In the genomic region with DNA sequence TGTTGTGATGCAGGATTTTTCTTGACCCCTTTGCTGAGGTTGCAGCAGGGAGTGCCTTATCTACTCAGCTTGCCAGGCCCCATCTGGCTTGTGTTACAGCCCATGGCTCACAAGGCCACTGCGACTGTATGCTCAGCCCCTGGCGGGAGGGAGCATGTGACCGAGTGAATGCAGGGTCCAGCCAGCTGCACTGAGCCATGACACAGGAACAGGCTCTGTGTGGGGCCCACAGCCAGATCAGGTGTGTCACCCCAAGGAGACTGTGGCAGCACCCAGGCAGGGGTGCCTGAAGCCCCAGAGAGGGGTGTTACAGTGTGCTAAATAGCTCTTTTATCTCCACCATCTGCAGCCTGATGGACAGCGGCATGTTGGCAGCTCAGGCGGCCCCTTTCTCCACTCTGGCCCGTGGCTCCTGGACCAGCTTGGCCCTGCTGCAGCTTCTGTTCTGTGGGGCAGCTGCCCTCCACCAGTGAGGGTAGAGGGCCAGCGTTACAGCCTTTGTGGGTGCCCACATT, we compare ENCODE assay signal across 12 cellular contexts. TPM values are rescaled to one million over a fixed set of nuclear protein-coding genes. Genes with fewer than 3 reads are reported as not detected.
DNase-seq lines count a peak whose midpoint lies in the region; ATAC-seq and TF ChIP-seq lines count a peak whose summit lies in the region.
"Had no signal": no experiment of that assay in that cellular context is flagged by ENCODE, and none has a peak within 500 bp of the region (broad histone marks: within the 10 kb centered on the region; RNA-seq: fewer than 3 reads in every experiment).

No MANE protein-coding gene starts in this region.

- intact Hi-C loops in Right ventricle myocardium inferior (cut with DNase I), result no loop called here

- peak overlapping the region in 1 of 2 experiments; percentile 98; a peak in 2 of 4 replicates for H3K27ac ChIP-seq in SK-N-SH (ENCODE audit: low read depth in 2 of 2, low read length in 1 of 2)

- TF ChIP-seq RAD21 in SK-N-SH (IDR thresholded peaks at IDR 0.05; ENCODE audit: low read length), result no peak; the same call in 1 of the 2 replicates

- H3K27ac Mint-ChIP-seq in nephron progenitor cell, result no peak overlapping the region
- H3K27ac Mint-ChIP-seq: stimulated activated naive CD8-positive, alpha-beta T cell treated with anti-CD3 and anti-CD28 coated beads, Interleukin-15, Interleukin-2, amounts not matched to agents 100 ng/mL and 50 ng/mL, for 24 hours had no signal

- H3K36me3 Mint-ChIP-seq in nephron progenitor cell (ENCODE audit: low read depth), result peaks cover 5% of the 10 kb centered on the region

- WGBS in SK-N-SH (ENCODE audit: low lambda C conversion rate), result 43% methylated on average over 3 of the region's 7 CpGs

- POLR2A ChIA-PET in SK-N-SH (lab: Yijun Ruan, JAX), result interaction anchor here (0.7 to 1.5 kb wide), 7 partner anchors 12 to 386 kb away, joined by 3 to 8 read pairs (median 4); partner anchors contain the start of gene UNC5B

- H3K4me3 ChIP-seq in AG10803 (ENCODE audit: low read length) (no peak overlapping the region), SK-N-SH (ENCODE audit: low read depth in 2 of 2, low read length in 1 of 2) (no peak overlapping the region)

- no peaks in the 10 kb centered on the region for H3K79me2 ChIP-seq in SK-N-SH (ENCODE audit: insufficient read depth)

- H2AFZ ChIP-seq in SK-N-SH (ENCODE audit: low read depth), result no peak overlapping the region

- no peaks in the 10 kb centered on the region for H3K9me2 ChIP-seq in SK-N-SH

- H3K36me3 ChIP-seq in SK-N-SH (replicated peaks in 1 of 2; ENCODE audit: control insufficient read depth in 1 of 2, insufficient read depth in 2 of 2, low read length in 1 of 2), result no peaks in the 10 kb centered on the region

- DNase-seq in AG10803 (ENCODE audit: low read depth), result peak; percentile 36
- peak; percentile 88 for DNase-seq in SK-N-SH
- DNase-seq in Right ventricle myocardium inferior (ENCODE audit: missing footprints), result peak; percentile 87
- DNase-seq in nephron progenitor cell, result peak; percentile 55
- no peak for DNase-seq in stimulated activated CD4-positive, alpha-beta T cell treated with anti-CD3 and anti-CD28 coated beads, Interleukin-15, amount 100 ng/mL, for 24 hours
- DNase-seq in NCI-H2227 treated with DMSO at 0.1 percent for 48 hours (lab: John Stamatoyannopoulos, UW), result no peak
- DNase-seq: ACHN; effector memory CD4-positive, alpha-beta T cell; NCI-H1694 had no signal

- H3K4me1 ChIP-seq in SK-N-SH (ENCODE audit: control insufficient read depth in 1 of 2, insufficient read depth in 2 of 2, low read depth in 1 of 2, low read length in 1 of 2), result peaks cover 6 to 43% of the 10 kb centered on the region in 2 experiments; a peak in 2 of 4 replicates

- H3K4me1 Mint-ChIP-seq in nephron progenitor cell, result peaks cover 57% of the 10 kb centered on the region

- no peak overlapping the region for H3K9ac ChIP-seq in SK-N-SH

- H3K9me3 ChIP-seq in SK-N-SH, result no peaks in the 10 kb centered on the region

- no peak overlapping the region for H3K4me3 Mint-ChIP-seq in nephron progenitor cell
- H3K4me3 Mint-ChIP-seq: stimulated activated naive CD8-positive, alpha-beta T cell treated with anti-CD3 and anti-CD28 coated beads, Interleukin-15, Interleukin-2, amounts not matched to agents 100 ng/mL and 50 ng/mL, for 24 hours had no signal

- peaks cover 7% of the 10 kb centered on the region for H3K27me3 Mint-ChIP-seq in nephron progenitor cell (ENCODE audit: low read depth, poor library complexity)
- H3K27me3 Mint-ChIP-seq: stimulated activated naive CD8-positive, alpha-beta T cell treated with anti-CD3 and anti-CD28 coated beads, Interleukin-15, Interleukin-2, amounts not matched to agents 100 ng/mL and 50 ng/mL, for 24 hours had no signal

- H4K20me1 ChIP-seq in SK-N-SH (ENCODE audit: insufficient read depth), result no peaks in the 10 kb centered on the region

- H3F3A ChIP-seq in SK-N-SH (replicated peaks; ENCODE audit: insufficient read depth), result no peaks in the 10 kb centered on the region

- no peak overlapping the region for H3K4me2 ChIP-seq in SK-N-SH

- ATAC-seq in Right ventricle myocardium inferior (peak; percentile 74), GM18907 (IDR thresholded peaks at IDR 0.05; ENCODE audit: unreplicated experiment) (no peak), HG02623 (IDR thresholded peaks at IDR 0.05; ENCODE audit: unreplicated experiment) (no peak)

- peak in 1 of 2 experiments; percentile 86; a peak in 2 of 4 replicates for TF ChIP-seq EP300 in SK-N-SH (IDR thresholded peaks at IDR 0.05; ENCODE audit: borderline replicate concordance in 1 of 2, low read depth in 1 of 2, low read length in 1 of 2)

- no peaks in the 10 kb centered on the region for H3K9me3 Mint-ChIP-seq in nephron progenitor cell
- H3K9me3 Mint-ChIP-seq: stimulated activated naive CD8-positive, alpha-beta T cell treated with anti-CD3 and anti-CD28 coated beads, Interleukin-15, Interleukin-2, amounts not matched to agents 100 ng/mL and 50 ng/mL, for 24 hours had no signal

- CTCF ChIA-PET in SK-N-SH (lab: Yijun Ruan, JAX), result interaction anchor here (0.6 to 2.9 kb wide), 5 partner anchors 9 to 429 kb away, joined by 3 to 27 read pairs (median 3); partner anchors contain the start of gene SLC29A3

- no peaks in the 10 kb centered on the region for H3K27me3 ChIP-seq in SK-N-SH (ENCODE audit: insufficient read depth)

- TF ChIP-seq CTCF in AG10803 (conservative IDR thresholded peaks at IDR 0.05; ENCODE audit: low read length), result no peak
- no peak for TF ChIP-seq CTCF in SK-N-SH (IDR thresholded peaks at IDR 0.05)
- no peak for TF ChIP-seq CTCF in nephron progenitor cell (IDR thresholded peaks at IDR 0.05)

TF ChIP-seq in SK-N-SH, 30 proteins besides CTCF, POLR2A, EP300 and RAD21 (continues in another document):
- TF ChIP-seq, protein P1, sequence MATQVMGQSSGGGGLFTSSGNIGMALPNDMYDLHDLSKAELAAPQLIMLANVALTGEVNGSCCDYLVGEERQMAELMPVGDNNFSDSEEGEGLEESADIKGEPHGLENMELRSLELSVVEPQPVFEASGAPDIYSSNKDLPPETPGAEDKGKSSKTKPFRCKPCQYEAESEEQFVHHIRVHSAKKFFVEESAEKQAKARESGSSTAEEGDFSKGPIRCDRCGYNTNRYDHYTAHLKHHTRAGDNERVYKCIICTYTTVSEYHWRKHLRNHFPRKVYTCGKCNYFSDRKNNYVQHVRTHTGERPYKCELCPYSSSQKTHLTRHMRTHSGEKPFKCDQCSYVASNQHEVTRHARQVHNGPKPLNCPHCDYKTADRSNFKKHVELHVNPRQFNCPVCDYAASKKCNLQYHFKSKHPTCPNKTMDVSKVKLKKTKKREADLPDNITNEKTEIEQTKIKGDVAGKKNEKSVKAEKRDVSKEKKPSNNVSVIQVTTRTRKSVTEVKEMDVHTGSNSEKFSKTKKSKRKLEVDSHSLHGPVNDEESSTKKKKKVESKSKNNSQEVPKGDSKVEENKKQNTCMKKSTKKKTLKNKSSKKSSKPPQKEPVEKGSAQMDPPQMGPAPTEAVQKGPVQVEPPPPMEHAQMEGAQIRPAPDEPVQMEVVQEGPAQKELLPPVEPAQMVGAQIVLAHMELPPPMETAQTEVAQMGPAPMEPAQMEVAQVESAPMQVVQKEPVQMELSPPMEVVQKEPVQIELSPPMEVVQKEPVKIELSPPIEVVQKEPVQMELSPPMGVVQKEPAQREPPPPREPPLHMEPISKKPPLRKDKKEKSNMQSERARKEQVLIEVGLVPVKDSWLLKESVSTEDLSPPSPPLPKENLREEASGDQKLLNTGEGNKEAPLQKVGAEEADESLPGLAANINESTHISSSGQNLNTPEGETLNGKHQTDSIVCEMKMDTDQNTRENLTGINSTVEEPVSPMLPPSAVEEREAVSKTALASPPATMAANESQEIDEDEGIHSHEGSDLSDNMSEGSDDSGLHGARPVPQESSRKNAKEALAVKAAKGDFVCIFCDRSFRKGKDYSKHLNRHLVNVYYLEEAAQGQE (IDR thresholded peaks at IDR 0.05; ENCODE audit: low read depth, low read length), result no peak
- no peak for TF ChIP-seq SIN3A (IDR thresholded peaks at IDR 0.05; ENCODE audit: borderline replicate concordance, low read depth, low read length)
- TF ChIP-seq TCF12 (IDR thresholded peaks at IDR 0.05), result peak; percentile 49; the same call in 1 of the 2 replicates
- TF ChIP-seq ZBTB33 (IDR thresholded peaks at IDR 0.05; ENCODE audit: borderline replicate concordance, low read depth), result no peak
- TF ChIP-seq, protein P2, sequence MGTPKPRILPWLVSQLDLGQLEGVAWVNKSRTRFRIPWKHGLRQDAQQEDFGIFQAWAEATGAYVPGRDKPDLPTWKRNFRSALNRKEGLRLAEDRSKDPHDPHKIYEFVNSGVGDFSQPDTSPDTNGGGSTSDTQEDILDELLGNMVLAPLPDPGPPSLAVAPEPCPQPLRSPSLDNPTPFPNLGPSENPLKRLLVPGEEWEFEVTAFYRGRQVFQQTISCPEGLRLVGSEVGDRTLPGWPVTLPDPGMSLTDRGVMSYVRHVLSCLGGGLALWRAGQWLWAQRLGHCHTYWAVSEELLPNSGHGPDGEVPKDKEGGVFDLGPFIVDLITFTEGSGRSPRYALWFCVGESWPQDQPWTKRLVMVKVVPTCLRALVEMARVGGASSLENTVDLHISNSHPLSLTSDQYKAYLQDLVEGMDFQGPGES (IDR thresholded peaks at IDR 0.05; ENCODE audit: low read depth, low read length), result no peak
- no peak for TF ChIP-seq NFIC (IDR thresholded peaks at IDR 0.05; ENCODE audit: borderline replicate concordance)
- no peak for TF ChIP-seq SMC3 (IDR thresholded peaks at IDR 0.05; ENCODE audit: low read depth, low read length)
- TF ChIP-seq MEF2A (IDR thresholded peaks at IDR 0.05; ENCODE audit: borderline replicate concordance, low read depth), result no peak

RNA-seq across cellular contexts. Expression of gene PCBD1, which starts 2.6 kb away (rescaled TPM):
- polyA plus RNA-seq in SK-N-SH (2012; rRNA removed), result 95.9 and 112 TPM in 2 replicates
- polyA plus RNA-seq in SK-N-SH (2012; cell fraction: cytosol; rRNA removed), result 90.1 and 107 TPM in 2 replicates
- polyA plus RNA-seq in SK-N-SH (2012; cell fraction: nucleus; rRNA removed), result 30.8 and 34.7 TPM in 2 replicates
- 155 TPM for total RNA-seq in Right ventricle myocardium inferior

Comparison
In these comparisons a context has a peak if more than half of its experiments do, and no peak if none do; other contexts are left out.
1. DNase-seq: peak in AG10803 (single experiment), SK-N-SH (single experiment), Right ventricle myocardium inferior (single experiment) and nephron progenitor cell (single experiment); none in stimulated activated CD4-positive, alpha-beta T cell treated with anti-CD3 and anti-CD28 coated beads, Interleukin-15, amount 100 ng/mL, for 24 hours (single experiment) and NCI-H2227 treated with DMSO at 0.1 percent for 48 hours (single experiment).